ENCODE assay signal across 16 cellular contexts in the genomic region with DNA sequence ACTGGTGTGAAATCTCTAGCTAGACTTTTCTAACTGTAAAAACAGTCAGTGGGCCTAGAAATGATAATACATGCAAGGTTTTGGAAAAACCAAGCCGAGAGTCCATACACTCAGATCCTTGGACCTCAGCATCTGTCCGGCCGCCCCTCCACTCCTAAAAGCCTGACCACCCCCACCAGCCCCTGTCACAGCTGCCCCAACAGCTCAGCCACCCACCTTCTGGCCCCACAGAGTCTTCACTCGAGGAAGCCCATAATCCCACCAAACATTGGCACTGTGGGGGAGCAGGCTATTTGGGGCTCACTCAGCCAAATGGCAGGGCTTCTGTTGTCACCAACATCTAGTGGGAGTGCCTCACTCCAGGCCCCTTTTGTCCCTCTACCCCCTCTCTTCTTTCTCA. TPM values are rescaled to one million over a fixed set of nuclear protein-coding genes. Genes with fewer than 3 reads are reported as not detected.
DNase-seq lines count a peak whose midpoint lies in the region; ATAC-seq and TF ChIP-seq lines count a peak whose summit lies in the region.
"Had no signal": no experiment of that assay in that cellular context is flagged by ENCODE, and none has a peak within 500 bp of the region (broad histone marks: within the 10 kb centered on the region; RNA-seq: fewer than 3 reads in every experiment).

No MANE protein-coding gene starts in this region.

- peaks cover 48% of the 10 kb centered on the region for H3K4me1 ChIP-seq in left ventricle myocardium inferior
- H3K4me1 ChIP-seq in endodermal cell (ENCODE audit: control insufficient read depth, insufficient read depth, low read length), result peaks cover 12% of the 10 kb centered on the region
- peaks cover 39% of the 10 kb centered on the region for H3K4me1 ChIP-seq in parathyroid adenoma

- intact Hi-C loops in left ventricle myocardium inferior (cut with micrococcal nuclease), result no loop called here
- intact Hi-C loops in Right ventricle myocardium superior (cut with DNase I), result no loop called here

- H2AFZ ChIP-seq in parathyroid adenoma, result peak overlapping the region; percentile 48
- H2AFZ ChIP-seq: GM23338 had no signal

- no peak for TF ChIP-seq CTCF in left ventricle myocardium inferior (IDR thresholded peaks at IDR 0.05; ENCODE audit: borderline replicate concordance)
- TF ChIP-seq CTCF in endodermal cell (conservative IDR thresholded peaks at IDR 0.05), result no peak
- TF ChIP-seq CTCF in parathyroid adenoma (IDR thresholded peaks at IDR 0.05), result no peak
- TF ChIP-seq CTCF in progenitor cell of endocrine pancreas (IDR thresholded peaks at IDR 0.05; ENCODE audit: unreplicated experiment), result no peak

- H3K4me1 Mint-ChIP-seq in endodermal cell (peaks cover 23% of the 10 kb centered on the region), progenitor cell of endocrine pancreas (ENCODE audit: low read depth) (no peaks in the 10 kb centered on the region)

- H3K36me3 Mint-ChIP-seq in endodermal cell (ENCODE audit: low read depth) (peaks cover 6% of the 10 kb centered on the region), progenitor cell of endocrine pancreas (ENCODE audit: insufficient read depth) (no peaks in the 10 kb centered on the region)
- H3K36me3 Mint-ChIP-seq: CD4-positive, alpha-beta memory T cell had no signal

- no peaks in the 10 kb centered on the region for H3K36me3 ChIP-seq in left ventricle myocardium inferior
- no peaks in the 10 kb centered on the region for H3K36me3 ChIP-seq in endodermal cell (ENCODE audit: control insufficient read depth, insufficient read depth, low read length)
- no peaks in the 10 kb centered on the region for H3K36me3 ChIP-seq in parathyroid adenoma (ENCODE audit: control insufficient read depth, insufficient read depth, low read length)

- H3K9ac ChIP-seq in endodermal cell (ENCODE audit: extremely low read depth, low read length, poor library complexity, severe bottlenecking) (no peak overlapping the region), parathyroid adenoma (no peak overlapping the region)

- no peaks in the 10 kb centered on the region for H3K79me2 ChIP-seq in parathyroid adenoma

- H3K27me3 Mint-ChIP-seq in endodermal cell (ENCODE audit: insufficient read depth) (no peaks in the 10 kb centered on the region), progenitor cell of endocrine pancreas (peaks cover 15% of the 10 kb centered on the region)
- H3K27me3 Mint-ChIP-seq: CD4-positive, alpha-beta memory T cell had no signal

- no peak for DNase-seq in left ventricle myocardium inferior
- no peak for DNase-seq in Right ventricle myocardium superior
- peak; percentile 70 for DNase-seq in MV-4-11 (lab: John Stamatoyannopoulos, UW)
- no peak for DNase-seq in endodermal cell
- no peak for DNase-seq in progenitor cell of endocrine pancreas (ENCODE audit: low spot score, unreplicated experiment)
- DNase-seq in NCI-H774 (lab: John Stamatoyannopoulos, UW), result no peak
- DNase-seq in GM03348 (ENCODE audit: low spot score), result no peak
- DNase-seq: ACHN; CD4-positive, alpha-beta memory T cell; DMS79 treated with DMSO at 0.1 percent for 48 hours; GF-D8; HCEC 1CT had no signal

- 90% methylated on average over 4 of the region's 4 CpGs; no CpG with 5 or more reads in 1 of the 2 experiments for WGBS in endodermal cell (ENCODE audit: insufficient coverage in 1 of 2, insufficient read length in 1 of 2), 2 experiments

- H3K4me3 ChIP-seq in left ventricle myocardium inferior (no peak overlapping the region), endodermal cell (ENCODE audit: low read length) (no peak overlapping the region), parathyroid adenoma (ENCODE audit: low read depth, low read length) (no peak overlapping the region)
- H3K4me3 ChIP-seq: GM23338 had no signal

- H3K4me3 Mint-ChIP-seq in endodermal cell (no peak overlapping the region), progenitor cell of endocrine pancreas (ENCODE audit: low read depth) (no peak overlapping the region)
- H3K4me3 Mint-ChIP-seq: CD4-positive, alpha-beta memory T cell; GM23338 had no signal

- H3K4me2 ChIP-seq in parathyroid adenoma (ENCODE audit: low read length), result no peak overlapping the region
- H3K4me2 ChIP-seq: GM23338 had no signal

- H3K27me3 ChIP-seq in left ventricle myocardium inferior (ENCODE audit: low read depth) (no peaks in the 10 kb centered on the region), endodermal cell (ENCODE audit: control insufficient read depth, insufficient read depth, low read length, poor library complexity, severe bottlenecking) (no peaks in the 10 kb centered on the region), parathyroid adenoma (ENCODE audit: control insufficient read depth, insufficient read depth, low read length) (no peaks in the 10 kb centered on the region)

- no peaks in the 10 kb centered on the region for H3K9me3 ChIP-seq in left ventricle myocardium inferior (replicated peaks)
- H3K9me3 ChIP-seq in endodermal cell (ENCODE audit: control insufficient read depth, low read length), result no peaks in the 10 kb centered on the region
- H3K9me3 ChIP-seq in parathyroid adenoma (ENCODE audit: control insufficient read depth, low read length), result no peaks in the 10 kb centered on the region

- H3K9me3 Mint-ChIP-seq in endodermal cell, result no peaks in the 10 kb centered on the region
- no peaks in the 10 kb centered on the region for H3K9me3 Mint-ChIP-seq in progenitor cell of endocrine pancreas (ENCODE audit: low read depth)
- H3K9me3 Mint-ChIP-seq: GM23338 had no signal

- H3K27ac ChIP-seq in left ventricle myocardium inferior (replicated peaks), result peak overlapping the region; percentile 37
- no peak overlapping the region for H3K27ac ChIP-seq in endodermal cell (ENCODE audit: low read depth, low read length)
- peak overlapping the region; percentile 55 for H3K27ac ChIP-seq in parathyroid adenoma
- H3K27ac ChIP-seq: C4-2B, HL-60 had no signal

- H3K27ac Mint-ChIP-seq in endodermal cell, result peak overlapping the region; percentile 10
- H3K27ac Mint-ChIP-seq in progenitor cell of endocrine pancreas, result no peak overlapping the region
- H3K27ac Mint-ChIP-seq: CD4-positive, alpha-beta memory T cell; GM23338 had no signal

- no peak for ATAC-seq in Right ventricle myocardium superior (ENCODE audit: poor library complexity)
- ATAC-seq: GM23338 had no signal

RNA-seq across cellular contexts. Expression of a gene that starts 55.7 kb away (rescaled TPM):
- total RNA-seq in left ventricle myocardium inferior (18.1 TPM), Right ventricle myocardium superior (17.3 TPM), endodermal cell (10 to 100 TPM; 24.0 to 42.7 TPM), progenitor cell of endocrine pancreas (0.38 and 0.40 TPM in 2 replicates)
- polyA plus RNA-seq in endodermal cell (2013, experiment 1 of 2), result 2.4 TPM
- polyA plus RNA-seq in endodermal cell (2013, experiment 2 of 2), result 2.2 TPM

Comparison
In these comparisons a context has a peak if more than half of its experiments do, and no peak if none do; other contexts are left out.
1. RNA of a gene that starts 55.7 kb away (total RNA-seq): 24.0 to 42.7 TPM in endodermal cell, 18.1 TPM in left ventricle myocardium inferior (single experiment) and 17.3 TPM in Right ventricle myocardium superior (single experiment); 0.38 to 0.40 TPM in progenitor cell of endocrine pancreas; every median in the first group is over 10 times any median in the second.